In genomic region chr19:17266975-17267788, GRCh38 we compare ENCODE assay signal across 8 cellular contexts. TPM values are rescaled to one million over a fixed set of nuclear protein-coding genes. Genes with fewer than 3 reads are reported as not detected.
DNase-seq lines count a peak whose midpoint lies in the region; ATAC-seq and TF ChIP-seq lines count a peak whose summit lies in the region.

TSS of gene BABAM1 (plus strand) at chr19:17267443. CDS start at chr19:17268807, 1,364 bp downstream.

- TF ChIP-seq EP300 in Ishikawa (IDR thresholded peaks at IDR 0.05; ENCODE audit: borderline replicate concordance) = peak; percentile 32; the same call in 1 of the 2 replicates

- ATAC-seq in GM21576 (IDR thresholded peaks at IDR 0.05; ENCODE audit: unreplicated experiment) (peak; percentile 92), PC-3 (peak; percentile 97), mucosa of descending colon (peak; percentile 98)

- CTCF ChIA-PET in PC-3 (lab: Charles Lee) = interaction anchor here (0.8 to 1.1 kb wide), 3 partner anchors 15 to 65 kb away, joined by 3 to 6 read pairs (median 3); partner anchors contain the start of genes ANKLE1 and MRPL34

- H3K27me3 ChIP-seq in PC-3 (ENCODE audit: low read length) = no peaks in the 10 kb centered on the region

- H3K4me2 ChIP-seq in PC-3 (ENCODE audit: low read length) = peak within 1 kb of the TSS; percentile 99

- no peaks in the 10 kb centered on the region for H3F3A ChIP-seq in PC-3 (ENCODE audit: low read length, unreplicated experiment)

- intact Hi-C loops in PC-3 (cut with micrococcal nuclease) (loop anchor here (2.0 kb wide), 1 partner anchor 42 kb away; the partner anchor contains the start of gene DDA1), mucosa of descending colon (cut with DNase I, micrococcal nuclease) (no loop called here)

- DNase-seq in DMS114 treated with DMSO at 0.1 percent for 48 hours (lab: John Stamatoyannopoulos, UW; ENCODE audit: unreplicated experiment) (peak; percentile 100), PC-3 (peak; percentile 99), activated T-cell treated with anti-CD3 and anti-CD28 coated beads for 48 hours (ENCODE audit: low read depth) (peak; percentile 89), epithelial cell of prostate (ENCODE audit: low read depth, low spot score) (peak; percentile 97), mucosa of descending colon (peak; percentile 92 to 98 (median 93))
- peak; percentile 87 for DNase-seq in stimulated activated CD8-positive, alpha-beta memory T cell treated with anti-CD3 and anti-CD28 coated beads, Interleukin-4, amount 100 ng/mL, for 24 hours (ENCODE audit: low read depth)

- no peaks in the 10 kb centered on the region for H3K9me2 ChIP-seq in PC-3 (replicated peaks; ENCODE audit: low read length)

- TF ChIP-seq RAD21 in Ishikawa (IDR thresholded peaks at IDR 0.05; ENCODE audit: low read depth) = no peak

- H2AFZ ChIP-seq in PC-3 (ENCODE audit: low read length) = peak within 1 kb of the TSS; percentile 81

- peaks cover 17% of the 10 kb centered on the region for H3K79me2 ChIP-seq in PC-3 (ENCODE audit: low read length)

- no peaks in the 10 kb centered on the region for H4K20me1 ChIP-seq in PC-3 (ENCODE audit: low read length)

- H3K4me3 ChIP-seq in PC-3 (ENCODE audit: low read length) = peak within 1 kb of the TSS; percentile 97
- H3K4me3 ChIP-seq in mucosa of descending colon = peak within 1 kb of the TSS; percentile 66

- no peaks in the 10 kb centered on the region for H3K9me3 ChIP-seq in PC-3 (ENCODE audit: low read length)
- no peaks in the 10 kb centered on the region for H3K9me3 ChIP-seq in mucosa of descending colon

- POLR2A ChIA-PET in PC-3 (lab: Charles Lee; ENCODE audit: unreplicated experiment) = interaction anchor here (0.5 to 1.2 kb wide), 6 partner anchors 11 to 153 kb away, joined by 3 to 9 read pairs (median 4); partner anchors contain the start of genes MVB12A and USE1

- H3K4me1 ChIP-seq in PC-3 (ENCODE audit: insufficient read depth, low read length) = peaks cover 7% of the 10 kb centered on the region
- peaks cover 7% of the 10 kb centered on the region for H3K4me1 ChIP-seq in mucosa of descending colon (ENCODE audit: low read depth)

- H3K9ac ChIP-seq in PC-3 (ENCODE audit: low read length) = peak within 1 kb of the TSS; percentile 85

- BruUV-seq in PC-3 (replicated peaks; lab: Mats Ljungman, UMichigan) = no TSS peak

- H3K36me3 ChIP-seq in PC-3 (ENCODE audit: low read depth, low read length) (peaks cover 9% of the 10 kb centered on the region), mucosa of descending colon (ENCODE audit: low read depth) (peaks cover 5% of the 10 kb centered on the region)

- H3K27ac ChIP-seq in PC-3 (ENCODE audit: low read length) = peak within 1 kb of the TSS; percentile 42
- peak within 1 kb of the TSS; percentile 61 for H3K27ac ChIP-seq in epithelial cell of prostate

- TF ChIP-seq CTCF in PC-3 (conservative IDR thresholded peaks at IDR 0.05; ENCODE audit: low read depth, low read length) (no peak), mucosa of descending colon (IDR thresholded peaks at IDR 0.05) (no peak)

TF ChIP-seq in Ishikawa, 13 proteins besides CTCF, POLR2A, EP300 and RAD21:
- TF ChIP-seq TEAD4 (IDR thresholded peaks at IDR 0.05) = no peak
- 0 out of 2 replicates have a peak, but pooled peaks have one; percentile 26 for TF ChIP-seq REST (IDR thresholded peaks at IDR 0.05; ENCODE audit: low read depth)
- TF ChIP-seq FOXM1 (IDR thresholded peaks at IDR 0.05; ENCODE audit: borderline replicate concordance, low read depth) = peak; percentile 81; the same call in 1 of the 2 replicates
- 0 out of 2 replicates have a peak, but pooled peaks have one; percentile 10 for TF ChIP-seq USF1 (IDR thresholded peaks at IDR 0.05)
- TF ChIP-seq CREB1 (IDR thresholded peaks at IDR 0.05; ENCODE audit: low read depth) = peak; percentile 69; the same call in 1 of the 2 replicates
- peak; percentile 75 for TF ChIP-seq TCF12 (IDR thresholded peaks at IDR 0.05; ENCODE audit: low read depth)
- peak; percentile 98 for TF ChIP-seq YY1 (IDR thresholded peaks at IDR 0.05; ENCODE audit: low read depth)
- no peak for TF ChIP-seq CEBPB (IDR thresholded peaks at IDR 0.05)
- peak; percentile 44; the same call in 1 of the 2 replicates for TF ChIP-seq EGR1 (IDR thresholded peaks at IDR 0.05)
- TF ChIP-seq ZBTB7A (IDR thresholded peaks at IDR 0.05; ENCODE audit: low read depth) = no peak
- no peak for TF ChIP-seq MAX (IDR thresholded peaks at IDR 0.05)
- 0 out of 2 replicates have a peak, but pooled peaks have one; percentile 28 for TF ChIP-seq NFIC (IDR thresholded peaks at IDR 0.05)
- TF ChIP-seq TAF1 (IDR thresholded peaks at IDR 0.05; ENCODE audit: low read depth) = peak; percentile 96

RNA-seq across cellular contexts. Expression of gene BABAM1, which starts in this region (rescaled TPM):
- total RNA-seq in PC-3 (2014; rRNA removed) (196 and 214 TPM in 2 replicates), mucosa of descending colon (10 to 100 TPM; 64.6 to 80.3 (median 76.2) TPM)

Comparison
In these comparisons a context has a peak if more than half of its experiments do, and no peak if none do; other contexts are left out.
1. Peak in every context shown above with its lines: DNase-seq, ATAC-seq, H3K4me3 ChIP-seq and H3K27ac ChIP-seq.